Comparison of ENCODE assay signal across 16 cellular contexts in genomic region chr1:24639094-24639493, GRCh38. TPM values are rescaled to one million over a fixed set of nuclear protein-coding genes. Genes with fewer than 3 reads are reported as not detected.
DNase-seq lines count a peak whose midpoint lies in the region; ATAC-seq and TF ChIP-seq lines count a peak whose summit lies in the region.
"Had no signal": no experiment of that assay in that cellular context is flagged by ENCODE, and none has a peak within 500 bp of the region (broad histone marks: within the 10 kb centered on the region; RNA-seq: fewer than 3 reads in every experiment).

No MANE protein-coding gene starts in this region.

- no peak for TF ChIP-seq CTCF in type B pancreatic cell (conservative IDR thresholded peaks at IDR 0.05)

- intact Hi-C loops in dendritic cell treated with granulocyte-macrophage colony-stimulating factor and Interleukin-4, amounts not matched to agents 40 ng/mL and 50 ng/mL, for 4 days (cut with micrococcal nuclease): loop anchor here (10.0 kb wide), 2 partner anchors 244 to 444 kb away; no protein-coding TSS in a partner anchor

- CTCF ChIA-PET in activated CD4-positive, alpha-beta T cell treated with anti-CD3 and anti-CD28 coated beads, Interleukin-2, amount 10 ng/mL, durations not matched to agents 7 days and 5 days (lab: Charles Lee): interaction anchor here (1.3 kb wide), 1 partner anchor 224 kb away, joined by 3 read pairs; the partner anchor contains the start of gene NIPAL3

- peaks cover 15% of the 10 kb centered on the region for H3K27me3 Mint-ChIP-seq in activated CD4-positive, alpha-beta T cell treated with anti-CD3 and anti-CD28 coated beads, Interleukin-2, amount 10 ng/mL, durations not matched to agents 7 days and 5 days
- H3K27me3 Mint-ChIP-seq in stimulated activated naive CD8-positive, alpha-beta T cell treated with anti-CD3 and anti-CD28 coated beads, Interleukin-15, Interleukin-2, amounts not matched to agents 100 ng/mL and 50 ng/mL, for 24 hours: no peaks in the 10 kb centered on the region
- no peaks in the 10 kb centered on the region for H3K27me3 Mint-ChIP-seq in dendritic cell treated with granulocyte-macrophage colony-stimulating factor and Interleukin-4, amounts not matched to agents 40 ng/mL and 50 ng/mL, for 4 days
- peaks cover 11% of the 10 kb centered on the region for H3K27me3 Mint-ChIP-seq in type B pancreatic cell
- peaks cover 0 to 6% of the 10 kb centered on the region in 2 donors for H3K27me3 Mint-ChIP-seq in stimulated activated naive B cell treated with anti-CD40 and anti-IgM and Interleukin-4, amounts not matched to agents 10 μg/mL and 1 μg/mL and 100 μg/mL, for 72 hours

- H3K4me3 Mint-ChIP-seq in activated CD4-positive, alpha-beta T cell treated with anti-CD3 and anti-CD28 coated beads, Interleukin-2, amount 10 ng/mL, durations not matched to agents 7 days and 5 days: no peak overlapping the region
- H3K4me3 Mint-ChIP-seq in stimulated activated naive CD8-positive, alpha-beta T cell treated with anti-CD3 and anti-CD28 coated beads, Interleukin-15, Interleukin-2, amounts not matched to agents 100 ng/mL and 50 ng/mL, for 24 hours: no peak overlapping the region
- no peak overlapping the region for H3K4me3 Mint-ChIP-seq in dendritic cell treated with granulocyte-macrophage colony-stimulating factor and Interleukin-4, amounts not matched to agents 40 ng/mL and 50 ng/mL, for 4 days
- H3K4me3 Mint-ChIP-seq in type B pancreatic cell: peak overlapping the region; percentile 75
- H3K4me3 Mint-ChIP-seq in stimulated activated naive B cell treated with anti-CD40 and anti-IgM and Interleukin-4, amounts not matched to agents 10 μg/mL and 1 μg/mL and 100 μg/mL, for 72 hours: no peak overlapping the region

- no peak for DNase-seq in activated CD4-positive, alpha-beta T cell treated with anti-CD3 and anti-CD28 coated beads, Interleukin-2, amount 10 ng/mL, durations not matched to agents 7 days and 5 days
- DNase-seq in activated CD4-positive, alpha-beta T cell treated with anti-CD3 and anti-CD28 coated beads, Interleukin-2, amount 50 U/mL, for 1 hour: no peak
- DNase-seq in stimulated activated naive CD8-positive, alpha-beta T cell treated with anti-CD3 and anti-CD28 coated beads, Interleukin-15, Interleukin-2, amounts not matched to agents 100 U/mL and 50 U/mL, for 24 hours: no peak
- DNase-seq in type B pancreatic cell (ENCODE audit: extremely low spot score, unreplicated experiment): no peak
- DNase-seq in stimulated activated naive B cell treated with anti-CD40 and anti-IgM and Interleukin-4, amounts not matched to agents 10 μg/mL and 1 μg/mL and 100 μg/mL, for 72 hours: no peak
- DNase-seq: BE2C, glutamatergic neuron, kidney glomerular epithelial cell, NCI-H146, NCI-H510A treated with DMSO at 0.1 percent for 48 hours, uterus had no signal

- ATAC-seq in stimulated activated naive CD8-positive, alpha-beta T cell treated with anti-CD3 and anti-CD28 coated beads, Interleukin-15, Interleukin-2, amounts not matched to agents 100 U/mL and 50 U/mL, for 24 hours: no peak
- ATAC-seq in GM19395 (IDR thresholded peaks at IDR 0.05; ENCODE audit: unreplicated experiment): no peak
- no peak for ATAC-seq in stimulated activated naive B cell treated with anti-CD40 and anti-IgM and Interleukin-4, amounts not matched to agents 10 μg/mL and 1 μg/mL and 100 μg/mL, for 72 hours (replicated peaks)
- ATAC-seq: GM12878, Panc1 had no signal

- peaks cover 4% of the 10 kb centered on the region for H3K36me3 Mint-ChIP-seq in activated CD4-positive, alpha-beta T cell treated with anti-CD3 and anti-CD28 coated beads, Interleukin-2, amount 10 ng/mL, durations not matched to agents 7 days and 5 days (ENCODE audit: low read depth)
- H3K36me3 Mint-ChIP-seq in stimulated activated naive CD8-positive, alpha-beta T cell treated with anti-CD3 and anti-CD28 coated beads, Interleukin-15, Interleukin-2, amounts not matched to agents 100 ng/mL and 50 ng/mL, for 24 hours (ENCODE audit: low read depth): peaks cover 2% of the 10 kb centered on the region
- H3K36me3 Mint-ChIP-seq in dendritic cell treated with granulocyte-macrophage colony-stimulating factor and Interleukin-4, amounts not matched to agents 40 ng/mL and 50 ng/mL, for 4 days (ENCODE audit: low read depth): peaks cover 17% of the 10 kb centered on the region
- no peaks in the 10 kb centered on the region for H3K36me3 Mint-ChIP-seq in type B pancreatic cell
- peaks cover 4 to 10% of the 10 kb centered on the region in 2 donors for H3K36me3 Mint-ChIP-seq in stimulated activated naive B cell treated with anti-CD40 and anti-IgM and Interleukin-4, amounts not matched to agents 10 μg/mL and 1 μg/mL and 100 μg/mL, for 72 hours

- POLR2A ChIA-PET in activated CD4-positive, alpha-beta T cell treated with anti-CD3 and anti-CD28 coated beads, Interleukin-2, amount 10 ng/mL, durations not matched to agents 7 days and 5 days (lab: Charles Lee): no interaction called here

- peaks cover 22% of the 10 kb centered on the region for H3K4me1 Mint-ChIP-seq in activated CD4-positive, alpha-beta T cell treated with anti-CD3 and anti-CD28 coated beads, Interleukin-2, amount 10 ng/mL, durations not matched to agents 7 days and 5 days
- peaks cover 25% of the 10 kb centered on the region for H3K4me1 Mint-ChIP-seq in stimulated activated naive CD8-positive, alpha-beta T cell treated with anti-CD3 and anti-CD28 coated beads, Interleukin-15, Interleukin-2, amounts not matched to agents 100 ng/mL and 50 ng/mL, for 24 hours (ENCODE audit: low read depth)
- peaks cover 44% of the 10 kb centered on the region for H3K4me1 Mint-ChIP-seq in dendritic cell treated with granulocyte-macrophage colony-stimulating factor and Interleukin-4, amounts not matched to agents 40 ng/mL and 50 ng/mL, for 4 days (ENCODE audit: low read depth)
- H3K4me1 Mint-ChIP-seq in type B pancreatic cell (ENCODE audit: unreplicated experiment): peaks cover 17% of the 10 kb centered on the region
- peaks cover 10 to 20% of the 10 kb centered on the region in 2 donors for H3K4me1 Mint-ChIP-seq in stimulated activated naive B cell treated with anti-CD40 and anti-IgM and Interleukin-4, amounts not matched to agents 10 μg/mL and 1 μg/mL and 100 μg/mL, for 72 hours

- no peaks in the 10 kb centered on the region for H3K9me3 Mint-ChIP-seq in activated CD4-positive, alpha-beta T cell treated with anti-CD3 and anti-CD28 coated beads, Interleukin-2, amount 10 ng/mL, durations not matched to agents 7 days and 5 days
- H3K9me3 Mint-ChIP-seq in stimulated activated naive CD8-positive, alpha-beta T cell treated with anti-CD3 and anti-CD28 coated beads, Interleukin-15, Interleukin-2, amounts not matched to agents 100 ng/mL and 50 ng/mL, for 24 hours: no peaks in the 10 kb centered on the region
- H3K9me3 Mint-ChIP-seq in dendritic cell treated with granulocyte-macrophage colony-stimulating factor and Interleukin-4, amounts not matched to agents 40 ng/mL and 50 ng/mL, for 4 days: no peaks in the 10 kb centered on the region
- no peaks in the 10 kb centered on the region for H3K9me3 Mint-ChIP-seq in type B pancreatic cell
- H3K9me3 Mint-ChIP-seq in stimulated activated naive B cell treated with anti-CD40 and anti-IgM and Interleukin-4, amounts not matched to agents 10 μg/mL and 1 μg/mL and 100 μg/mL, for 72 hours: no peaks in the 10 kb centered on the region

- H3K27ac Mint-ChIP-seq in activated CD4-positive, alpha-beta T cell treated with anti-CD3 and anti-CD28 coated beads, Interleukin-2, amount 10 ng/mL, durations not matched to agents 7 days and 5 days: peak overlapping the region; percentile 6
- peak overlapping the region; percentile 5 for H3K27ac Mint-ChIP-seq in stimulated activated naive CD8-positive, alpha-beta T cell treated with anti-CD3 and anti-CD28 coated beads, Interleukin-15, Interleukin-2, amounts not matched to agents 100 ng/mL and 50 ng/mL, for 24 hours
- H3K27ac Mint-ChIP-seq in dendritic cell treated with granulocyte-macrophage colony-stimulating factor and Interleukin-4, amounts not matched to agents 40 ng/mL and 50 ng/mL, for 4 days: peak overlapping the region; percentile 90
- peak overlapping the region; percentile 55 for H3K27ac Mint-ChIP-seq in type B pancreatic cell
- no peak overlapping the region for H3K27ac Mint-ChIP-seq in stimulated activated naive B cell treated with anti-CD40 and anti-IgM and Interleukin-4, amounts not matched to agents 10 μg/mL and 1 μg/mL and 100 μg/mL, for 72 hours

RNA-seq across cellular contexts. Expression of gene SRRM1, which starts 4.0 kb away (rescaled TPM):
- 100 to 1,000 TPM; 183 to 191 TPM for total RNA-seq in activated CD4-positive, alpha-beta T cell treated with anti-CD3 and anti-CD28 coated beads, Interleukin-2, amount 10 ng/mL, durations not matched to agents 7 days and 5 days
- 156 and 168 TPM in 2 replicates for total RNA-seq in type B pancreatic cell (ENCODE audit: low replicate concordance)
